In the genomic region with DNA sequence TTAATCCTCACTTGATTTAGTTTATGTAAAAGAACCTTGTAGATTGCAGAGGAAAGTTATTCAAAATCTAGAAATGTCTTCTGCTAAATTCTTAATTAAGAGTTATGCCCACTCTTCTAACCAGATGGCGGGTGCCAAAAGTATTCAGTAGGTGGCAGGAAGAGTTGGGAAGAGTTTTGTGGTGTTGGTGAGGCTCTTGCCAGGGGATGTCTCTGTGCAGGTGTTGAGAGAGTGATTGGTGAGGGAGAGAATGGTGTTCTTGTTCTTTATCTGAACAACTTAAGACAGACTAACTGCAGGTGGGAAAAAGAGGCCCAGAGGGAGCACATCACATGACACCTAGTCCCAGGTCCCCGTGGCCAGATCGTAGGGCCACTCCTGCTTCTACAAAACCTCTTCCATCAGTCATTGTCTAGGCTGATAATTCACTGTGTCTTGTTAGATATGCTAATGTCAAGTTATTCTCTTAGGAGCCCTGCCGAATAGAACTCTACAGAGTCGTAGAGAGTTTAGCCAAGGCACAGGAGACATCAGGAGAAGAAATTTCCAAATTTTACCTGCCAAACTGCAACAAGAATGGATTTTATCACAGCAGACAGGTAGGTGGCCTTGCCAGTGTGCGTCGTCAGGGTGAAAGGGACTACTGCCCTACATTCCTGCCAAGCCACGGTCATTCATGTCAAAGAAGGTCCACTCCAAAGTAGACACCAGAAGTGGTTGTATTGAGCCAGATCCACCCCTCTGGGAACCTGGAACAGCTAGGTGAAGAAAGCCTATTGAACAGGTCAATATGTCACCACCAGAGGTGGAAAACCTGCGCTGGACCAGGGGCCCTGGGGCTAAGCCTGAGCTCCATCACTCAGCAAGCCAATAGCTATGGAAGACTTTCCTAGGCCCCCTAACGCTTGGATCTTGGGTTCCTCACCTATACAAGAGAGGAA, we compare ENCODE assay signal across 12 cellular contexts. TPM values are rescaled to one million over a fixed set of nuclear protein-coding genes. Genes with fewer than 3 reads are reported as not detected.
DNase-seq lines count a peak whose midpoint lies in the region; ATAC-seq, FAIRE-seq and TF ChIP-seq lines count a peak whose summit lies in the region.
"Had no signal": no experiment of that assay in that cellular context is flagged by ENCODE, and none has a peak within 500 bp of the region (broad histone marks: within the 10 kb centered on the region; RNA-seq: fewer than 3 reads in every experiment).

No MANE protein-coding gene starts in this region.

- no peaks in the 10 kb centered on the region for H3K9me3 ChIP-seq in K562 (replicated peaks; ENCODE audit: control insufficient read depth, insufficient read depth, low read depth, low read length)
- no peaks in the 10 kb centered on the region for H3K9me3 ChIP-seq in right lobe of liver
- H3K9me3 ChIP-seq in HAP-1: no peaks in the 10 kb centered on the region
- H3K9me3 ChIP-seq: A549; BLaER1 treated with 17β-estradiol and CSF1 and Interleukin-3, amounts not matched to agents 10 nM and 100 nM had no signal

- POLR2A ChIA-PET in K562 (lab: Yijun Ruan, JAX): no interaction called here

- intact Hi-C loops in K562 (cut with micrococcal nuclease): loop anchor here (1.0 kb wide), 1 partner anchor 1289 kb away; no protein-coding TSS in a partner anchor
- intact Hi-C loops in right lobe of liver (cut with DNase I): no loop called here

- no peak overlapping the region for H3K4me2 ChIP-seq in K562 (ENCODE audit: insufficient read depth, low read length)
- H3K4me2 ChIP-seq: A549; BLaER1 treated with 17β-estradiol and CSF1 and Interleukin-3, amounts not matched to agents 10 nM and 100 nM had no signal

- FAIRE-seq in K562 (lab: Jason Lieb, UNC): no peak

- no peaks in the 10 kb centered on the region for H3K9me1 ChIP-seq in K562 (ENCODE audit: control insufficient read depth, insufficient read depth, low read length)

- no peak overlapping the region for H2AFZ ChIP-seq in K562 (ENCODE audit: low read depth, low read length)

- CTCF ChIA-PET in K562 (lab: Yijun Ruan, JAX; ENCODE audit: low intra/inter-chr PET ratio): interaction anchor here (0.5 to 1.6 kb wide), 3 partner anchors 171 to 1197 kb away, joined by 3 to 5 read pairs (median 3); no protein-coding TSS in a partner anchor

- TF ChIP-seq POLR2A in K562 (conservative IDR thresholded peaks at IDR 0.05) (no peak), right lobe of liver (IDR thresholded peaks at IDR 0.05) (peak; percentile 7)

- H3K4me1 Mint-ChIP-seq in HFFc6 (ENCODE audit: low read depth): peaks cover 14% of the 10 kb centered on the region

- TF ChIP-seq RAD21 in K562 (CRISPR knock-in tag; conservative IDR thresholded peaks at IDR 0.05 in 1 of 2, IDR thresholded peaks at IDR 0.05 in 1 of 2): no peak

- H3K36me3 Mint-ChIP-seq in HFFc6 (ENCODE audit: low read depth): no peaks in the 10 kb centered on the region

- no peak overlapping the region for H3K9ac ChIP-seq in K562 (ENCODE audit: insufficient read depth in 1 of 2, low read depth in 2 of 2, low read length in 2 of 2)
- H3K9ac ChIP-seq: BLaER1 treated with 17β-estradiol and CSF1 and Interleukin-3, amounts not matched to agents 10 nM and 100 nM had no signal

- no peaks in the 10 kb centered on the region for H3K9me3 Mint-ChIP-seq in HFFc6

- no peaks in the 10 kb centered on the region for H3K79me2 ChIP-seq in K562 (ENCODE audit: control insufficient read depth, insufficient read depth, low read length)

- H4K20me1 ChIP-seq in K562 (replicated peaks; ENCODE audit: control insufficient read depth, insufficient read depth, low read length): no peaks in the 10 kb centered on the region
- H4K20me1 ChIP-seq: BLaER1 treated with 17β-estradiol and CSF1 and Interleukin-3, amounts not matched to agents 10 nM and 100 nM had no signal

- no peak overlapping the region for H3K27ac Mint-ChIP-seq in HFFc6

- H3K27ac ChIP-seq in C4-2B: no peak overlapping the region
- no peak overlapping the region for H3K27ac ChIP-seq in K562 (ENCODE audit: extremely low read depth, low read depth, low read length)
- peak overlapping the region in 1 of 3 donors; percentile 98 for H3K27ac ChIP-seq in right lobe of liver
- H3K27ac ChIP-seq: BLaER1 treated with 17β-estradiol and CSF1 and Interleukin-3, amounts not matched to agents 10 nM and 100 nM had no signal

- peaks cover 0 to 6% of the 10 kb centered on the region in 2 experiments; a peak in 2 of 5 replicates for H3K4me1 ChIP-seq in K562 (replicated peaks in 1 of 2; ENCODE audit: control insufficient read depth in 2 of 2, insufficient read depth in 2 of 2, low read length in 2 of 2)
- peaks cover 0 to 20% (median 6%) of the 10 kb centered on the region in 4 donors for H3K4me1 ChIP-seq in right lobe of liver
- no peaks in the 10 kb centered on the region for H3K4me1 ChIP-seq in HAP-1

- ATAC-seq in K562 (no peak), right lobe of liver (peak in 3 of 4 donors; percentile 14 to 56 (median 20)), GM21447 (IDR thresholded peaks at IDR 0.05; ENCODE audit: unreplicated experiment) (no peak)
- ATAC-seq: A549 had no signal

- WGBS in K562 (ENCODE audit: insufficient coverage, low coverage, missing lambda C conversion rate): 2% methylated on average over 10 of the region's 10 CpGs
- 60% methylated on average over 7 of the region's 10 CpGs for WGBS in right lobe of liver (ENCODE audit: insufficient coverage, low coverage, low lambda C conversion rate, missing lambda C conversion rate)

- BruUV-seq in K562 (replicated peaks; lab: Mats Ljungman, UMichigan): no TSS peak

- in situ Hi-C loops in K562 (cut with MboI) (no loop called here), HAP-1 (cut with MboI; ENCODE audit: low sequenced_read_pairs) (no loop called here)

- peaks cover 17% of the 10 kb centered on the region for H3K27me3 Mint-ChIP-seq in HFFc6 (ENCODE audit: insufficient read depth)

- TF ChIP-seq CTCF in C4-2B (conservative IDR thresholded peaks at IDR 0.05) (peak; percentile 69), HFFc6 (IDR thresholded peaks at IDR 0.05) (peak; percentile 47; the same call in 1 of the 2 replicates), K562 (IDR thresholded peaks at IDR 0.05 in 2 of 3, conservative IDR thresholded peaks at IDR 0.05 in 1 of 3; ENCODE audit: insufficient read depth in 2 of 3, low read depth in 1 of 3, low read length in 3 of 3) (no peak), right lobe of liver (IDR thresholded peaks at IDR 0.05) (no peak)

- no peak for DNase-seq in HFFc6
- DNase-seq in K562 (ENCODE audit: extremely low read depth in 1 of 4, low spot score in 3 of 4): no peak
- peak in 2 of 3 donors; percentile 42 to 70 for DNase-seq in right lobe of liver
- DNase-seq in GM19238 (ENCODE audit: insufficient read length, low spot score): no peak
- DNase-seq in HAP-1 (ENCODE audit: low spot score in 2 of 2): no peak
- DNase-seq in cerebellum (ENCODE audit: low spot score): no peak
- DNase-seq: NK-92 treated with Interleukin-12 subunit alpha and Interleukin-12 subunit beta, amount 100 ng/mL, for 24 hours had no signal

- H3K4me3 Mint-ChIP-seq in HFFc6: no peak overlapping the region

- H3K36me3 ChIP-seq in K562 (ENCODE audit: control insufficient read depth, insufficient read depth, low read length) (no peaks in the 10 kb centered on the region), right lobe of liver (peaks cover 0 to 31% (median 9%) of the 10 kb centered on the region in 4 donors), HAP-1 (replicated peaks) (no peaks in the 10 kb centered on the region)
- H3K36me3 ChIP-seq: BLaER1 treated with 17β-estradiol and CSF1 and Interleukin-3, amounts not matched to agents 10 nM and 100 nM had no signal

- peaks cover 7 to 35% of the 10 kb centered on the region in 2 experiments; a peak in 4 of 5 replicates for H3K27me3 ChIP-seq in K562 (ENCODE audit: control insufficient read depth in 2 of 2, insufficient read depth in 2 of 2, low read length in 2 of 2)
- H3K27me3 ChIP-seq in right lobe of liver: no peaks in the 10 kb centered on the region
- peaks cover 10% of the 10 kb centered on the region for H3K27me3 ChIP-seq in HAP-1 (ENCODE audit: low read depth)

- no peak for TF ChIP-seq EP300 in K562 (IDR thresholded peaks at IDR 0.05; ENCODE audit: low read length)

- H3K4me3 ChIP-seq in K562: no peak overlapping the region
- no peak overlapping the region for H3K4me3 ChIP-seq in right lobe of liver
- no peak overlapping the region for H3K4me3 ChIP-seq in HAP-1
- H3K4me3 ChIP-seq: A549; BLaER1 treated with 17β-estradiol and CSF1 and Interleukin-3, amounts not matched to agents 10 nM and 100 nM had no signal

RNA-seq across cellular contexts. Expression of a gene that starts 3.4 kb away (rescaled TPM):
- total RNA-seq in HFFc6 (2021; fragmentation: NEBNext Ultra II Directional; extraction: Animal tissue kit (Norgen Biotek cat#: 25700)): not detected
- not detected in 2 replicates for total RNA-seq in K562 (2011; cell fraction: chromatin; rRNA removed; ENCODE audit: low replicate concordance)
- not detected in 2 replicates for total RNA-seq in K562 (2011; cell fraction: nucleolus; rRNA removed)
- total RNA-seq in K562 (2011; cell fraction: nucleoplasm; rRNA removed): not detected in 2 replicates
- not detected in 2 replicates for total RNA-seq in K562 (2014; rRNA removed)
- not detected in 2 replicates for total RNA-seq in K562 (2014; rRNA removed; fragmentation: Illumina TruSeq; extraction: Trizol)
- not detected in 2 replicates for total RNA-seq in K562 (2015; rRNA removed; fragmentation: Illumina TruSeq; extraction: Trizol)
- total RNA-seq in K562 (2021): 0.13 TPM in 1 of 2 replicates, not detected in the other
- not detected in 2 replicates for polyA plus RNA-seq in K562 (2011; rRNA removed)
- polyA plus RNA-seq in K562 (2011; cell fraction: cytosol; rRNA removed): not detected in 2 replicates
- polyA plus RNA-seq in K562 (2011; cell fraction: nucleus; rRNA removed): not detected in 2 replicates
- not detected in 2 replicates for polyA plus RNA-seq in K562 (2012)
- not detected in 2 replicates for polyA plus RNA-seq in K562 (2014; fragmentation: Illumina TruSeq; extraction: Trizol)
- polyA plus RNA-seq in K562 (2014; fragmentation: Nextera tagmentation; extraction: Ambion mirVana): not detected
- not detected in 2 replicates for polyA plus RNA-seq in K562 (2014; rRNA removed)
- polyA minus RNA-seq in K562 (2011; rRNA and poly(A)+ RNA removed): not detected in 2 replicates
- 3.7 TPM in 1 of 2 replicates, not detected in the other for polyA minus RNA-seq in K562 (2011; cell fraction: cytosol; rRNA and poly(A)+ RNA removed)
- polyA minus RNA-seq in K562 (2011; cell fraction: nucleus; rRNA and poly(A)+ RNA removed): not detected in 2 replicates
- total RNA-seq in right lobe of liver: 100 to 1,000 TPM in 5 of 6 experiments, 1 to 10 TPM in 1; 7.7 to 566 (median 283) TPM
- total RNA-seq in cerebellum: 0.54 TPM
- total RNA-seq: H1 had no signal
- polyA plus RNA-seq: H1 had no signal

RNA-seq across cellular contexts. Expression of a gene that starts 18.9 kb away (rescaled TPM):
- total RNA-seq in HFFc6 (2021; fragmentation: NEBNext Ultra II Directional; extraction: Animal tissue kit (Norgen Biotek cat#: 25700)): not detected
- total RNA-seq in K562 (2011; cell fraction: chromatin; rRNA removed; ENCODE audit: low replicate concordance): not detected in 2 replicates
- not detected in 2 replicates for total RNA-seq in K562 (2011; cell fraction: nucleolus; rRNA removed)
- total RNA-seq in K562 (2011; cell fraction: nucleoplasm; rRNA removed): not detected in 2 replicates
- total RNA-seq in K562 (2014; rRNA removed) (not detected in 2 replicates), K562 (2014; rRNA removed; fragmentation: Illumina TruSeq; extraction: Trizol) (not detected in 2 replicates), K562 (2015; rRNA removed; fragmentation: Illumina TruSeq; extraction: Trizol) (not detected in 2 replicates), K562 (2021) (not detected in 2 replicates), right lobe of liver (under 1 TPM in 1 of 6 experiments, not detected in 5; 0.07 TPM), cerebellum (not detected)
- polyA plus RNA-seq in K562 (2011; rRNA removed) (not detected in 2 replicates), K562 (2014; fragmentation: Illumina TruSeq; extraction: Trizol) (not detected in 2 replicates), K562 (2014; fragmentation: Nextera tagmentation; extraction: Ambion mirVana) (not detected), K562 (2014; rRNA removed) (not detected in 2 replicates)
- polyA plus RNA-seq in K562 (2011; cell fraction: cytosol; rRNA removed): not detected in 2 replicates
- polyA plus RNA-seq in K562 (2011; cell fraction: nucleus; rRNA removed): not detected in 2 replicates
- polyA plus RNA-seq in K562 (2012): not detected in 2 replicates
- not detected in 2 replicates for polyA minus RNA-seq in K562 (2011; rRNA and poly(A)+ RNA removed)
- not detected in 2 replicates for polyA minus RNA-seq in K562 (2011; cell fraction: cytosol; rRNA and poly(A)+ RNA removed)
- polyA minus RNA-seq in K562 (2011; cell fraction: nucleus; rRNA and poly(A)+ RNA removed): not detected in 2 replicates
- total RNA-seq: H1 had no signal
- polyA plus RNA-seq: H1 had no signal

RNA-seq across cellular contexts. Expression of a gene that starts 29.3 kb away (rescaled TPM):
- 100 to 1,000 TPM; 797 to 983 (median 926) TPM for total RNA-seq in HFFc6 (2021; fragmentation: NEBNext Ultra II Directional; extraction: Animal tissue kit (Norgen Biotek cat#: 25700))
- not detected in 2 replicates for total RNA-seq in K562 (2011; cell fraction: chromatin; rRNA removed; ENCODE audit: low replicate concordance)
- not detected in 2 replicates for total RNA-seq in K562 (2011; cell fraction: nucleolus; rRNA removed)
- not detected in 2 replicates for total RNA-seq in K562 (2011; cell fraction: nucleoplasm; rRNA removed)
- total RNA-seq in K562 (2014; rRNA removed) (not detected in 2 replicates), K562 (2014; rRNA removed; fragmentation: Illumina TruSeq; extraction: Trizol) (not detected in 2 replicates), K562 (2015; rRNA removed; fragmentation: Illumina TruSeq; extraction: Trizol) (not detected in 2 replicates), K562 (2021) (0.22 and 0.27 TPM in 2 replicates), right lobe of liver (100 to 1,000 TPM in 5 of 6 experiments, 10 to 100 TPM in 1; 85.9 to 321 (median 183) TPM), cerebellum (19.4 TPM)
- polyA plus RNA-seq in K562 (2011; rRNA removed) (0.08 TPM in 1 of 2 replicates, not detected in the other), K562 (2014; fragmentation: Illumina TruSeq; extraction: Trizol) (not detected in 2 replicates), K562 (2014; fragmentation: Nextera tagmentation; extraction: Ambion mirVana) (under 1 TPM in 1 of 2 experiments, not detected in 1; 0.10 TPM), K562 (2014; rRNA removed) (0.09 TPM in 1 of 2 replicates, not detected in the other)
- polyA plus RNA-seq in K562 (2011; cell fraction: cytosol; rRNA removed): 0.03 and 0.06 TPM in 2 replicates
- 0.22 and 0.27 TPM in 2 replicates for polyA plus RNA-seq in K562 (2011; cell fraction: nucleus; rRNA removed)
- 0.10 and 0.13 TPM in 2 replicates for polyA plus RNA-seq in K562 (2012)
- not detected in 2 replicates for polyA minus RNA-seq in K562 (2011; rRNA and poly(A)+ RNA removed)
- not detected in 2 replicates for polyA minus RNA-seq in K562 (2011; cell fraction: cytosol; rRNA and poly(A)+ RNA removed)
- polyA minus RNA-seq in K562 (2011; cell fraction: nucleus; rRNA and poly(A)+ RNA removed): 0.27 and 0.67 TPM in 2 replicates

Comparison
In these comparisons a context has a peak if more than half of its experiments do, and no peak if none do; other contexts are left out.
1. CTCF ChIP-seq: peak in C4-2B (single experiment) and HFFc6 (single experiment); none in K562 (0 of 3) and right lobe of liver (0 of 4).
2. DNase-seq: peak in right lobe of liver (2 of 3); none in HFFc6 (single experiment), K562 (0 of 4), GM19238 (single experiment), HAP-1 (0 of 2) and cerebellum (single experiment).
3. ATAC-seq: peak in right lobe of liver (3 of 4); none in K562 (single experiment) and GM21447 (single experiment).
4. RNA of a gene that starts 29.3 kb away (total RNA-seq): 797 to 983 TPM in HFFc6, 85.9 to 321 TPM in right lobe of liver and 19.4 TPM in cerebellum (single experiment); 0.22 to 0.27 TPM in K562; every median in the first group is over 10 times any median in the second.